Comparison of ENCODE assay signal across 16 cellular contexts in genomic region chr11:130655308-130655707, GRCh38.
DNase-seq lines count a peak whose midpoint lies in the region; ATAC-seq and TF ChIP-seq lines count a peak whose summit lies in the region.
"Had no signal": no experiment of that assay in that cellular context is flagged by ENCODE, and none has a peak within 500 bp of the region (broad histone marks: within the 10 kb centered on the region; RNA-seq: fewer than 3 reads in every experiment).

No MANE protein-coding gene starts in this region.

- H3K9ac ChIP-seq in BLaER1 treated with 17β-estradiol and CSF1 and Interleukin-3, amounts not matched to agents 10 nM and 100 nM, result no peak overlapping the region
- H3K9ac ChIP-seq in IMR-90 (ENCODE audit: low read depth, low read length), result no peak overlapping the region

- H2BK5ac ChIP-seq in IMR-90 (ENCODE audit: low read depth, low read length, poor library complexity, severe bottlenecking), result no peak overlapping the region

- no peaks in the 10 kb centered on the region for H4K20me1 ChIP-seq in BLaER1 treated with 17β-estradiol and CSF1 and Interleukin-3, amounts not matched to agents 10 nM and 100 nM
- no peaks in the 10 kb centered on the region for H4K20me1 ChIP-seq in IMR-90 (ENCODE audit: insufficient read depth, low read length)

- peak overlapping the region; percentile 4; the same call in 1 of the 2 replicates for H3K18ac ChIP-seq in IMR-90 (ENCODE audit: low read depth, low read length)

- H2AK5ac ChIP-seq in IMR-90 (ENCODE audit: low read depth, low read length), result no peak overlapping the region

- no peak overlapping the region for H2BK20ac ChIP-seq in IMR-90 (ENCODE audit: low read depth, low read length)

- H3K23ac ChIP-seq in IMR-90 (ENCODE audit: low read depth, low read length), result no peak overlapping the region

- H2BK120ac ChIP-seq in IMR-90 (ENCODE audit: low read depth, low read length), result no peak overlapping the region

- TF ChIP-seq CTCF in IMR-90 (conservative IDR thresholded peaks at IDR 0.05; ENCODE audit: low read depth, low read length) (no peak), ascending aorta (IDR thresholded peaks at IDR 0.05) (no peak), gastrocnemius medialis (IDR thresholded peaks at IDR 0.05 in 4 of 5, conservative IDR thresholded peaks at IDR 0.05 in 1 of 5) (no peak), GM10248 (IDR thresholded peaks at IDR 0.05; ENCODE audit: control extremely low read depth, extremely low read depth, low read depth, missing control alignments) (no peak), suprapubic skin (IDR thresholded peaks at IDR 0.05) (no peak), body of pancreas (IDR thresholded peaks at IDR 0.05) (no peak)

- peak overlapping the region in 7 of 11 experiments; percentile 13 to 56 (median 38); a peak in 10 of 22 replicates for H3K4me2 ChIP-seq in BLaER1 treated with 17β-estradiol and CSF1 and Interleukin-3, amounts not matched to agents 10 nM and 100 nM
- no peak overlapping the region for H3K4me2 ChIP-seq in IMR-90 (ENCODE audit: low read depth, low read length)

- H2AFZ ChIP-seq in IMR-90 (replicated peaks; ENCODE audit: low read length, poor library complexity), result no peak overlapping the region

- POLR2A ChIA-PET in IMR-90 (lab: Charles Lee; ENCODE audit: unreplicated experiment) (no interaction called here), GM10248 (lab: Yijun Ruan, JAX) (no interaction called here)

- in situ Hi-C loops in IMR-90 (cut with MboI; ENCODE audit: low sequenced_read_pairs), result no loop called here
- in situ Hi-C loops in gastrocnemius medialis (cut with MboI; ENCODE audit: low sequenced_read_pairs in 4 of 4), result loop anchor here in 1 of 4 donors (25.0 kb wide), 1 partner anchor 218 kb away; the partner anchor contains the start of genes ADAMTS15 and ADAMTS8

- TF ChIP-seq POLR2A in IMR-90 (IDR thresholded peaks at IDR 0.05; ENCODE audit: low read depth, low read length) (no peak), gastrocnemius medialis (IDR thresholded peaks at IDR 0.05) (no peak), suprapubic skin (IDR thresholded peaks at IDR 0.05) (no peak), body of pancreas (IDR thresholded peaks at IDR 0.05) (no peak)

- no peak for ATAC-seq in IMR-90 (ENCODE audit: low read depth)
- ATAC-seq in gastrocnemius medialis, result no peak
- ATAC-seq in body of pancreas, result no peak
- ATAC-seq: CD8-positive, alpha-beta T cell; PC-3 had no signal

- no peak overlapping the region for H3K4me3 ChIP-seq in BLaER1 treated with 17β-estradiol and CSF1 and Interleukin-3, amounts not matched to agents 10 nM and 100 nM
- H3K4me3 ChIP-seq in IMR-90 (ENCODE audit: insufficient read depth, low read depth, low read length), result no peak overlapping the region
- no peak overlapping the region for H3K4me3 ChIP-seq in ascending aorta
- H3K4me3 ChIP-seq in gastrocnemius medialis, result no peak overlapping the region
- no peak overlapping the region for H3K4me3 ChIP-seq in suprapubic skin
- H3K4me3 ChIP-seq in body of pancreas, result no peak overlapping the region

- no peaks in the 10 kb centered on the region for H3K79me1 ChIP-seq in IMR-90 (ENCODE audit: low read depth in 1 of 2, low read length in 2 of 2)

- no peak overlapping the region for H3K14ac ChIP-seq in IMR-90 (replicated peaks; ENCODE audit: low read depth, low read length)

- no peak overlapping the region for H4K5ac ChIP-seq in IMR-90 (ENCODE audit: low read depth, low read length)

- H3K36me3 ChIP-seq in BLaER1 treated with 17β-estradiol and CSF1 and Interleukin-3, amounts not matched to agents 10 nM and 100 nM, result no peaks in the 10 kb centered on the region
- no peaks in the 10 kb centered on the region for H3K36me3 ChIP-seq in IMR-90 (ENCODE audit: control insufficient read depth, insufficient read depth, low read length)
- no peaks in the 10 kb centered on the region for H3K36me3 ChIP-seq in ascending aorta
- no peaks in the 10 kb centered on the region for H3K36me3 ChIP-seq in gastrocnemius medialis
- no peaks in the 10 kb centered on the region for H3K36me3 ChIP-seq in suprapubic skin
- H3K36me3 ChIP-seq in body of pancreas (replicated peaks in 1 of 2; ENCODE audit: insufficient read depth in 1 of 2, low read depth in 2 of 2), result no peaks in the 10 kb centered on the region

- no peak overlapping the region for H3K56ac ChIP-seq in IMR-90 (ENCODE audit: extremely low read depth, insufficient read depth, low read length)

- CTCF ChIA-PET in IMR-90 (lab: Yijun Ruan, JAX) (no interaction called here), GM10248 (lab: Yijun Ruan, JAX) (no interaction called here)

- TF ChIP-seq RAD21 in IMR-90 (IDR thresholded peaks at IDR 0.05; ENCODE audit: low read length), result no peak

- no TSS peak for BruUV-seq in IMR-90 (replicated peaks; lab: Mats Ljungman, UMichigan)

- H4K8ac ChIP-seq in IMR-90 (ENCODE audit: low read depth in 2 of 2, low read length in 2 of 2), result no peak overlapping the region

- H3K9me1 ChIP-seq in IMR-90 (ENCODE audit: insufficient read depth, low read length), result peaks cover 7% of the 10 kb centered on the region

- dilution Hi-C loops in IMR-90 (cut with HindIII; ENCODE audit: low sequenced_read_pairs, unreplicated experiment), result no loop called here

- WGBS in IMR-90 (ENCODE audit: extremely low coverage in 2 of 2, insufficient read length in 1 of 2), 2 experiments, result no CpG with 5 or more reads among the region's 2 CpGs
- WGBS in suprapubic skin, result 93% methylated on average over 2 of the region's 2 CpGs
- 56 to 59% methylated on average over 2 of the region's 2 CpGs for WGBS in body of pancreas, 2 donors

- H3K4me1 ChIP-seq in BLaER1 treated with 17β-estradiol and CSF1 and Interleukin-3, amounts not matched to agents 10 nM and 100 nM, result peaks cover 5 to 43% (median 28%) of the 10 kb centered on the region in 10 experiments
- H3K4me1 ChIP-seq in IMR-90 (ENCODE audit: control insufficient read depth, insufficient read depth, low read length), result peaks cover 17% of the 10 kb centered on the region
- peaks cover 11 to 29% of the 10 kb centered on the region in 2 donors for H3K4me1 ChIP-seq in ascending aorta
- H3K4me1 ChIP-seq in gastrocnemius medialis, result peaks cover 15 to 19% of the 10 kb centered on the region in 2 donors
- peaks cover 35% of the 10 kb centered on the region for H3K4me1 ChIP-seq in suprapubic skin
- H3K4me1 ChIP-seq in body of pancreas, result peaks cover 24% of the 10 kb centered on the region

- H2AK9ac ChIP-seq in IMR-90 (replicated peaks; ENCODE audit: low read depth, low read length, poor library complexity), result no peak overlapping the region

- DNase-seq in IMR-90, result no peak
- DNase-seq in ascending aorta (ENCODE audit: low spot score in 2 of 2), result peak in 1 of 2 donors; percentile 24
- DNase-seq in gastrocnemius medialis, result no peak
- no peak for DNase-seq in GM10248 (ENCODE audit: extremely low spot score)
- no peak for DNase-seq in suprapubic skin (ENCODE audit: low spot score in 2 of 2)
- no peak for DNase-seq in body of pancreas
- DNase-seq in NCI-H1417 (lab: John Stamatoyannopoulos, UW), result no peak
- DNase-seq: ACHN; CD8-positive, alpha-beta T cell; GOT3; NCI-H1417 treated with DMSO at 0.1 percent for 48 hours; NCI-H2029; NCI-H2227 treated with DMSO at 0.1 percent for 48 hours; NCI-H526 treated with DMSO at 0.1 percent for 48 hours; PC-3 had no signal

- intact Hi-C loops in IMR-90 (cut with micrococcal nuclease) (no loop called here), ascending aorta (cut with DNase I) (no loop called here), gastrocnemius medialis (cut with DNase I; ENCODE audit: low total_unique reads) (loop anchor here (2.0 kb wide), 1 partner anchor 13 kb away; no protein-coding TSS in a partner anchor), body of pancreas (cut with DNase I) (no loop called here)

- peaks cover 16 to 32% (median 23%) of the 10 kb centered on the region in 11 experiments; a peak in 21 of 22 replicates for H3K9me3 ChIP-seq in BLaER1 treated with 17β-estradiol and CSF1 and Interleukin-3, amounts not matched to agents 10 nM and 100 nM (replicated peaks in 1 of 11)
- H3K9me3 ChIP-seq in IMR-90 (ENCODE audit: control insufficient read depth, insufficient read depth, low read length) (peaks cover 3% of the 10 kb centered on the region; the same call in 1 of the 2 replicates), ascending aorta (peaks cover 0 to 6% of the 10 kb centered on the region in 2 donors), gastrocnemius medialis (no peaks in the 10 kb centered on the region), suprapubic skin (no peaks in the 10 kb centered on the region), body of pancreas (no peaks in the 10 kb centered on the region)

- no peaks in the 10 kb centered on the region for H3K27me3 ChIP-seq in BLaER1 treated with 17β-estradiol and CSF1 and Interleukin-3, amounts not matched to agents 10 nM and 100 nM
- H3K27me3 ChIP-seq in IMR-90 (ENCODE audit: control insufficient read depth, insufficient read depth, low read length), result no peaks in the 10 kb centered on the region
- no peaks in the 10 kb centered on the region for H3K27me3 ChIP-seq in ascending aorta
- no peaks in the 10 kb centered on the region for H3K27me3 ChIP-seq in gastrocnemius medialis
- H3K27me3 ChIP-seq in suprapubic skin, result no peaks in the 10 kb centered on the region
- no peaks in the 10 kb centered on the region for H3K27me3 ChIP-seq in body of pancreas

- no peak for TF ChIP-seq EP300 in suprapubic skin (IDR thresholded peaks at IDR 0.05)

- H3K4ac ChIP-seq in IMR-90 (ENCODE audit: low read depth, low read length), result no peak overlapping the region

- no peak overlapping the region for H2BK15ac ChIP-seq in IMR-90 (ENCODE audit: low read depth, low read length)

- H3K27ac ChIP-seq in BLaER1 treated with 17β-estradiol and CSF1 and Interleukin-3, amounts not matched to agents 10 nM and 100 nM, result no peak overlapping the region
- H3K27ac ChIP-seq in IMR-90 (ENCODE audit: insufficient read depth, low read length) (no peak overlapping the region), ascending aorta (peak overlapping the region; percentile 63 to 80), gastrocnemius medialis (peak overlapping the region in 3 of 4 donors; percentile 1 to 65 (median 10)), suprapubic skin (no peak overlapping the region), body of pancreas (peak overlapping the region in 2 of 4 donors; percentile 6 to 28)

- no peak overlapping the region for H4K91ac ChIP-seq in IMR-90 (ENCODE audit: insufficient read depth, low read depth, low read length)

TF ChIP-seq in IMR-90, 13 proteins besides CTCF, POLR2A, EP300 and RAD21 (continues in another document):
- no peak for TF ChIP-seq BHLHE40 (IDR thresholded peaks at IDR 0.05; ENCODE audit: low read depth, low read length)
- TF ChIP-seq USF2 (IDR thresholded peaks at IDR 0.05; ENCODE audit: low read depth, low read length), result no peak
- TF ChIP-seq CHD1 (IDR thresholded peaks at IDR 0.05; ENCODE audit: low read depth, low read length), result no peak
- no peak for TF ChIP-seq NFE2L2 (IDR thresholded peaks at IDR 0.05; ENCODE audit: low read depth, low read length)

Comparison
In these comparisons a context has a peak if more than half of its experiments do, and no peak if none do; other contexts are left out.
1. H3K27ac ChIP-seq: peak in ascending aorta (2 of 2) and gastrocnemius medialis (3 of 4); none in BLaER1 treated with 17β-estradiol and CSF1 and Interleukin-3, amounts not matched to agents 10 nM and 100 nM (0 of 11), IMR-90 (single experiment) and suprapubic skin (single experiment).